11 cellular contexts compared by ENCODE assay signal in genomic region chr1:110348771-110349170, GRCh38. TPM values are rescaled to one million over a fixed set of nuclear protein-coding genes. Genes with fewer than 3 reads are reported as not detected.
DNase-seq lines count a peak whose midpoint lies in the region; ATAC-seq, FAIRE-seq and TF ChIP-seq lines count a peak whose summit lies in the region.
"Had no signal": no experiment of that assay in that cellular context is flagged by ENCODE, and none has a peak within 500 bp of the region (broad histone marks: within the 10 kb centered on the region; RNA-seq: fewer than 3 reads in every experiment).

No MANE protein-coding gene starts in this region.

- H3K79me2 ChIP-seq in SU-DHL-6 (ENCODE audit: insufficient read depth, low read length) (peaks cover 100% of the 10 kb centered on the region), endothelial cell of umbilical vein (ENCODE audit: control insufficient read depth, insufficient read depth, low read length) (peaks cover 95% of the 10 kb centered on the region)

- dilution Hi-C loops in endothelial cell of umbilical vein (cut with MboI; ENCODE audit: extremely low pct_ligation_motif_present, low sequenced_read_pairs), result no loop called here

- DNase-seq in activated T-cell treated with anti-CD3 and anti-CD28 coated beads, Interleukin-2, amount 50 U/mL, for 24 hours, result no peak
- DNase-seq in activated T-cell treated with anti-CD3 and anti-CD28 coated beads, Interleukin-2, amount 50 U/mL, for 1 hour, result no peak
- DNase-seq in endothelial cell of umbilical vein (ENCODE audit: low read depth, low spot score), result no peak
- no peak for DNase-seq in gastrocnemius medialis
- no peak for DNase-seq in GM12892 (ENCODE audit: insufficient read length)
- no peak for DNase-seq in body of pancreas
- no peak for DNase-seq in Right ventricle myocardium superior
- DNase-seq: DMS79 treated with DMSO at 0.1 percent for 48 hours, NCI-H2081, uterus had no signal

- TF ChIP-seq CTCF in SU-DHL-6 (IDR thresholded peaks at IDR 0.05; ENCODE audit: insufficient read depth, low read length, poor library complexity, severe bottlenecking), result no peak
- no peak for TF ChIP-seq CTCF in endothelial cell of umbilical vein (IDR thresholded peaks at IDR 0.05; ENCODE audit: extremely low read depth in 1 of 2, insufficient read depth in 1 of 2, low read depth in 1 of 2, low read length in 2 of 2)
- TF ChIP-seq CTCF in gastrocnemius medialis (IDR thresholded peaks at IDR 0.05 in 4 of 5, conservative IDR thresholded peaks at IDR 0.05 in 1 of 5), result no peak
- no peak for TF ChIP-seq CTCF in body of pancreas (IDR thresholded peaks at IDR 0.05)

- CTCF ChIA-PET in endothelial cell of umbilical vein (lab: Charles Lee), result interaction anchor here (0.7 to 3.5 kb wide), 7 partner anchors 10 to 141 kb away, joined by 3 to 13 read pairs (median 6); partner anchors contain the start of gene RBM15

- no peaks in the 10 kb centered on the region for H3K9me2 ChIP-seq in SU-DHL-6 (replicated peaks; ENCODE audit: insufficient read depth, low read length)

- intact Hi-C loops in endothelial cell of umbilical vein (cut with micrococcal nuclease) (loop anchor here (5.0 kb wide), 1 partner anchor 39 kb away; no protein-coding TSS in a partner anchor), gastrocnemius medialis (cut with DNase I; ENCODE audit: low total_unique reads) (no loop called here), body of pancreas (cut with DNase I) (no loop called here), Right ventricle myocardium superior (cut with DNase I) (no loop called here)

- POLR2A ChIA-PET in endothelial cell of umbilical vein (lab: Charles Lee), result interaction anchor here (1.5 kb wide), 1 partner anchor 10 kb away, joined by 5 read pairs; the partner anchor contains the start of gene RBM15

- peaks cover 73% of the 10 kb centered on the region for H3K36me3 Mint-ChIP-seq in activated T-cell treated with anti-CD3 and anti-CD28 coated beads, Interleukin-2, amount 50 U/mL, for 24 hours (ENCODE audit: low read depth)

- H3K4me3 Mint-ChIP-seq in activated T-cell treated with anti-CD3 and anti-CD28 coated beads, Interleukin-2, amount 50 U/mL, for 24 hours, result peak overlapping the region; percentile 33

- H3K9me3 Mint-ChIP-seq in activated T-cell treated with anti-CD3 and anti-CD28 coated beads, Interleukin-2, amount 50 U/mL, for 24 hours, result no peaks in the 10 kb centered on the region

- peak overlapping the region; percentile 15; the same call in 1 of the 2 replicates for H3K9ac ChIP-seq in SU-DHL-6 (ENCODE audit: low read length)
- no peak overlapping the region for H3K9ac ChIP-seq in endothelial cell of umbilical vein (replicated peaks; ENCODE audit: extremely low read depth, insufficient read depth, low read length)

- in situ Hi-C loops in gastrocnemius medialis (cut with MboI; ENCODE audit: low sequenced_read_pairs in 4 of 4), result loop anchor here in 2 of 4 donors (10.0 to 25.0 kb wide), 2 partner anchors 56 to 311 kb away; partner anchors contain the start of genes LAMTOR5 (in 1 of the 2) and STRIP1 (in 1 of the 2)

- H3K9me3 ChIP-seq in SU-DHL-6 (ENCODE audit: insufficient read depth, low read length), result no peaks in the 10 kb centered on the region
- H3K9me3 ChIP-seq in endothelial cell of umbilical vein (replicated peaks; ENCODE audit: control insufficient read depth, insufficient read depth, low read length), result no peaks in the 10 kb centered on the region
- H3K9me3 ChIP-seq in gastrocnemius medialis, result no peaks in the 10 kb centered on the region
- H3K9me3 ChIP-seq in body of pancreas, result no peaks in the 10 kb centered on the region
- H3K9me3 ChIP-seq: uterus had no signal

- peak overlapping the region; percentile 48 for H3K27ac Mint-ChIP-seq in activated T-cell treated with anti-CD3 and anti-CD28 coated beads, Interleukin-2, amount 50 U/mL, for 24 hours

- peaks cover 4% of the 10 kb centered on the region for H3K9me1 ChIP-seq in endothelial cell of umbilical vein (replicated peaks; ENCODE audit: control insufficient read depth, extremely low read depth, insufficient read depth, low read length)

- H4K20me1 ChIP-seq in SU-DHL-6 (ENCODE audit: low read depth, low read length) (peaks cover 68% of the 10 kb centered on the region), endothelial cell of umbilical vein (replicated peaks; ENCODE audit: control insufficient read depth, extremely low read depth, insufficient read depth, low read length) (peaks cover 6% of the 10 kb centered on the region)

- H3K4me2 ChIP-seq in SU-DHL-6 (ENCODE audit: low read depth, low read length, poor library complexity, severe bottlenecking) (peak overlapping the region; percentile 84), endothelial cell of umbilical vein (ENCODE audit: insufficient read depth, low read length) (peak overlapping the region; percentile 60)

- H3K4me3 ChIP-seq in SU-DHL-6 (ENCODE audit: insufficient read depth, low read length, poor library complexity, severe bottlenecking) (no peak overlapping the region), endothelial cell of umbilical vein (replicated peaks in 1 of 3; ENCODE audit: insufficient read depth in 1 of 3, low read depth in 1 of 3, low read length in 3 of 3) (no peak overlapping the region), gastrocnemius medialis (no peak overlapping the region), body of pancreas (no peak overlapping the region)
- H3K4me3 ChIP-seq: uterus had no signal

- H3F3A ChIP-seq in SU-DHL-6 (ENCODE audit: insufficient read depth), result peaks cover 25% of the 10 kb centered on the region; the same call in 1 of the 2 replicates

- peaks cover 85% of the 10 kb centered on the region for H3K4me1 Mint-ChIP-seq in activated T-cell treated with anti-CD3 and anti-CD28 coated beads, Interleukin-2, amount 50 U/mL, for 24 hours (ENCODE audit: low read depth)

- BruUV-seq in endothelial cell of umbilical vein (replicated peaks; lab: Mats Ljungman, UMichigan), result no TSS peak

- peaks cover 59% of the 10 kb centered on the region for H3K36me3 ChIP-seq in SU-DHL-6 (ENCODE audit: low read length)
- H3K36me3 ChIP-seq in endothelial cell of umbilical vein (ENCODE audit: control insufficient read depth in 2 of 2, extremely low read depth in 1 of 2, insufficient read depth in 2 of 2, low read length in 2 of 2), result peaks cover 3 to 8% of the 10 kb centered on the region in 2 experiments
- peaks cover 0 to 7% of the 10 kb centered on the region in 2 donors for H3K36me3 ChIP-seq in gastrocnemius medialis
- no peaks in the 10 kb centered on the region for H3K36me3 ChIP-seq in body of pancreas (replicated peaks in 1 of 2; ENCODE audit: insufficient read depth in 1 of 2, low read depth in 2 of 2)
- H3K36me3 ChIP-seq: uterus had no signal

- ATAC-seq in gastrocnemius medialis (no peak), body of pancreas (no peak), Right ventricle myocardium superior (ENCODE audit: poor library complexity) (no peak)

- H3K4me1 ChIP-seq in endothelial cell of umbilical vein (ENCODE audit: control insufficient read depth, extremely low read depth, insufficient read depth, low read length), result no peaks in the 10 kb centered on the region
- H3K4me1 ChIP-seq in gastrocnemius medialis, result peaks cover 72 to 75% of the 10 kb centered on the region in 2 donors
- peaks cover 60% of the 10 kb centered on the region for H3K4me1 ChIP-seq in body of pancreas

- FAIRE-seq in endothelial cell of umbilical vein (lab: Jason Lieb, UNC) (no peak), GM12892 (lab: Jason Lieb, UNC) (no peak)

- H3K27ac ChIP-seq in SU-DHL-6 (ENCODE audit: low read depth, low read length) (no peak overlapping the region), endothelial cell of umbilical vein (ENCODE audit: insufficient read depth, low read depth, low read length) (no peak overlapping the region), gastrocnemius medialis (peak overlapping the region; percentile 20 to 93 (median 41)), body of pancreas (no peak overlapping the region)
- H3K27ac ChIP-seq: uterus had no signal

- no peak overlapping the region for H2AFZ ChIP-seq in SU-DHL-6 (ENCODE audit: low read depth, low read length, severe bottlenecking)
- H2AFZ ChIP-seq in endothelial cell of umbilical vein (ENCODE audit: low read depth, low read length), result no peak overlapping the region

- H3K27me3 Mint-ChIP-seq in activated T-cell treated with anti-CD3 and anti-CD28 coated beads, Interleukin-2, amount 50 U/mL, for 24 hours, result no peaks in the 10 kb centered on the region

- H3K27me3 ChIP-seq in SU-DHL-6 (ENCODE audit: low read length) (no peaks in the 10 kb centered on the region), endothelial cell of umbilical vein (ENCODE audit: control insufficient read depth in 2 of 2, insufficient read depth in 2 of 2, low read length in 2 of 2) (no peaks in the 10 kb centered on the region), gastrocnemius medialis (no peaks in the 10 kb centered on the region), body of pancreas (no peaks in the 10 kb centered on the region)
- H3K27me3 ChIP-seq: uterus had no signal

- TF ChIP-seq POLR2A in endothelial cell of umbilical vein (IDR thresholded peaks at IDR 0.05; ENCODE audit: low read depth, low read length) (no peak), gastrocnemius medialis (IDR thresholded peaks at IDR 0.05) (no peak), GM12892 (IDR thresholded peaks at IDR 0.05; ENCODE audit: low read depth, low read length) (no peak; the same call in 1 of the 2 replicates), body of pancreas (IDR thresholded peaks at IDR 0.05) (no peak)

RNA-seq across cellular contexts. Expression of gene RBM15, which starts 9.6 kb away (rescaled TPM):
- total RNA-seq in endothelial cell of umbilical vein (26.9 and 29.5 TPM in 2 replicates), gastrocnemius medialis (10 to 100 TPM; 27.8 to 44.9 (median 30.2) TPM), body of pancreas (10 to 100 TPM; 21.4 to 25.9 TPM), Right ventricle myocardium superior (13.9 TPM)
- 7.3 and 8.5 TPM in 2 replicates for polyA plus RNA-seq in endothelial cell of umbilical vein
- 7.7 and 7.8 TPM in 2 replicates for polyA plus RNA-seq in endothelial cell of umbilical vein (2011; cell fraction: cytosol; rRNA removed)
- 16.0 and 17.9 TPM in 2 replicates for polyA plus RNA-seq in endothelial cell of umbilical vein (2011; cell fraction: nucleus; rRNA removed)
- 3.9 and 5.5 TPM in 2 replicates for polyA plus RNA-seq in endothelial cell of umbilical vein (2012)
- polyA minus RNA-seq in endothelial cell of umbilical vein, result 68.5 and 70.8 TPM in 2 replicates
- 44.8 TPM for polyA minus RNA-seq in endothelial cell of umbilical vein (2011; cell fraction: cytosol; rRNA and poly(A)+ RNA removed)
- 66.8 and 80.4 TPM in 2 replicates for polyA minus RNA-seq in endothelial cell of umbilical vein (2011; cell fraction: nucleus; rRNA and poly(A)+ RNA removed)
- polyA plus RNA-seq in GM12892 (2012; ENCODE audit: missing spikeins), result 13.6 TPM

RNA-seq across cellular contexts. Expression of gene SLC16A4, which starts 42.1 kb away (rescaled TPM):
- 2.1 and 2.8 TPM in 2 replicates for total RNA-seq in endothelial cell of umbilical vein
- polyA plus RNA-seq in endothelial cell of umbilical vein, result 6.3 and 7.2 TPM in 2 replicates
- 3.4 and 3.9 TPM in 2 replicates for polyA plus RNA-seq in endothelial cell of umbilical vein (2011; cell fraction: cytosol; rRNA removed)
- polyA plus RNA-seq in endothelial cell of umbilical vein (2011; cell fraction: nucleus; rRNA removed), result 2.3 and 2.7 TPM in 2 replicates
- 3.0 and 6.4 TPM in 2 replicates for polyA plus RNA-seq in endothelial cell of umbilical vein (2012)
- polyA minus RNA-seq in endothelial cell of umbilical vein, result 13.8 and 15.8 TPM in 2 replicates
- polyA minus RNA-seq in endothelial cell of umbilical vein (2011; cell fraction: cytosol; rRNA and poly(A)+ RNA removed), result not detected
- polyA minus RNA-seq in endothelial cell of umbilical vein (2011; cell fraction: nucleus; rRNA and poly(A)+ RNA removed), result 2.0 and 4.2 TPM in 2 replicates
- 1 to 10 TPM; 1.2 to 3.5 (median 2.9) TPM for total RNA-seq in gastrocnemius medialis
- 2.0 TPM for polyA plus RNA-seq in GM12892 (2012; ENCODE audit: missing spikeins)
- total RNA-seq in body of pancreas, result 1 to 10 TPM; 3.6 TPM
- 3.4 TPM for total RNA-seq in Right ventricle myocardium superior

RNA-seq across cellular contexts. Expression of gene LAMTOR5, which starts 58.7 kb away (rescaled TPM):
- total RNA-seq in endothelial cell of umbilical vein (137 and 150 TPM in 2 replicates), gastrocnemius medialis (100 to 1,000 TPM; 116 to 203 (median 153) TPM), body of pancreas (10 to 100 TPM in 1 of 2 donors, 1 to 10 TPM in 1; 8.6 to 25.4 TPM), Right ventricle myocardium superior (256 TPM)
- 484 and 503 TPM in 2 replicates for polyA plus RNA-seq in endothelial cell of umbilical vein
- 372 and 407 TPM in 2 replicates for polyA plus RNA-seq in endothelial cell of umbilical vein (2011; cell fraction: cytosol; rRNA removed)
- polyA plus RNA-seq in endothelial cell of umbilical vein (2011; cell fraction: nucleus; rRNA removed), result 109 and 119 TPM in 2 replicates
- 225 and 259 TPM in 2 replicates for polyA plus RNA-seq in endothelial cell of umbilical vein (2012)
- 145 and 179 TPM in 2 replicates for polyA minus RNA-seq in endothelial cell of umbilical vein
- polyA minus RNA-seq in endothelial cell of umbilical vein (2011; cell fraction: cytosol; rRNA and poly(A)+ RNA removed), result 41.3 TPM
- 23.7 and 25.8 TPM in 2 replicates for polyA minus RNA-seq in endothelial cell of umbilical vein (2011; cell fraction: nucleus; rRNA and poly(A)+ RNA removed)
- polyA plus RNA-seq in GM12892 (2012; ENCODE audit: missing spikeins), result 365 TPM

Comparison
In these comparisons a context has a peak if more than half of its experiments do, and no peak if none do; other contexts are left out.
1. H3K27ac ChIP-seq: peak in gastrocnemius medialis (4 of 4); none in SU-DHL-6 (single experiment), endothelial cell of umbilical vein (single experiment) and body of pancreas (0 of 4).